Comparison of ENCODE assay signal across 8 cellular contexts in the genomic region with DNA sequence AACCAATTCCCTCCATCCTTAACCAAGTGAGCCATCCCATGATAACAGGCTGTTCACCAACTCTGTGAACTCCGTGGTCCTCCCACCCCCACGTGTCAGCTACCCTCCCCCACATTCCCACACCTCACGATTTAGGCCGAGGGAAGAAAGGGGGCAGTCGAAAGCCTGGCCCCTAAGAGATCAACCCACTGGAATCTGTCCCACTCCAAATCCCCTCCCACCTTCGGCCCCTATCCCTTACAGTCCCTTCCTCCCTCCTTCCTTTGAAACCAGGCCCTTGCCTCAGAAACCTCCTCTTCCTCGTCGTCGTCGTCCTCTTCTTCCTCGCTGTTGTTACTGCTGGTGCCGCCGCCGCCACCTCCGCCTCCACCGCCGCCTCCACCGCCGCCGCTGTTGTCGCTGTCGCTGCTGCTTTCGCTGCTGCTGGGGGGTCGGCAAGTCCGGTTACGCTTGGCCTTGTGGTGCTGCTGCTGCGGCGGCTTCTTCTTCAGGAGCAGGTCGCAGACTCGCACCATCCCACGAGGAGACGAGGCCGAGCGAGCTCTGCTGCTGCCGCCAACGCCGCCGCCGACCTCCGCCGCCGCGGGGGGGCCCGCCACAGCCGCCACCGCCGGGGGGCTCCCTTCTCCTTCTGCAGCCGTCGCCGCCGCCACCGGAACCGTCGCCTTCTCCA. TPM values are rescaled to one million over a fixed set of nuclear protein-coding genes. Genes with fewer than 3 reads are reported as not detected.
DNase-seq lines count a peak whose midpoint lies in the region; ATAC-seq and TF ChIP-seq lines count a peak whose summit lies in the region.

No MANE protein-coding gene starts in this region.

- peaks cover 6% of the 10 kb centered on the region for H3K36me3 Mint-ChIP-seq in T-helper 17 cell (ENCODE audit: low read depth)
- H3K36me3 Mint-ChIP-seq in effector memory CD8-positive, alpha-beta T cell (ENCODE audit: insufficient read depth): peaks cover 40% of the 10 kb centered on the region

- peak overlapping the region; percentile 100 for H3K27ac Mint-ChIP-seq in T-helper 17 cell
- peak overlapping the region; percentile 99 to 100 for H3K27ac Mint-ChIP-seq in effector memory CD8-positive, alpha-beta T cell

- intact Hi-C loops in mucosa of descending colon (cut with DNase I, micrococcal nuclease): loop anchor here in 1 of 2 donors (10.0 kb wide), 1 partner anchor 103 kb away; no protein-coding TSS in a partner anchor

- H3K4me3 ChIP-seq in mucosa of descending colon: peak overlapping the region; percentile 58
- peak overlapping the region; percentile 97 for H3K4me3 ChIP-seq in urinary bladder (ENCODE audit: low read depth, low read length)

- peak overlapping the region; percentile 97 for H3K4me3 Mint-ChIP-seq in T-helper 17 cell
- H3K4me3 Mint-ChIP-seq in effector memory CD8-positive, alpha-beta T cell: peak overlapping the region; percentile 96 to 99

- H3K36me3 ChIP-seq in mucosa of descending colon (ENCODE audit: low read depth): no peaks in the 10 kb centered on the region
- no peaks in the 10 kb centered on the region for H3K36me3 ChIP-seq in urinary bladder (ENCODE audit: insufficient read depth)

- ATAC-seq in GM19438 (IDR thresholded peaks at IDR 0.05; ENCODE audit: low read depth, unreplicated experiment) (peak; percentile 23), HG03439 (IDR thresholded peaks at IDR 0.05; ENCODE audit: unreplicated experiment) (peak; percentile 29), T-helper 17 cell (peak; percentile 51), mucosa of descending colon (peak; percentile 1)
- ATAC-seq in effector memory CD8-positive, alpha-beta T cell (replicated peaks): peak; percentile 36

- H3K4me1 Mint-ChIP-seq in T-helper 17 cell: peaks cover 39% of the 10 kb centered on the region
- H3K4me1 Mint-ChIP-seq in effector memory CD8-positive, alpha-beta T cell (ENCODE audit: low read depth in 2 of 2): peaks cover 41 to 55% of the 10 kb centered on the region in 2 donors

- H3K9me3 ChIP-seq in T-helper 17 cell (ENCODE audit: control insufficient read depth, low read length, poor library complexity, severe bottlenecking): no peaks in the 10 kb centered on the region
- no peaks in the 10 kb centered on the region for H3K9me3 ChIP-seq in mucosa of descending colon

- TF ChIP-seq CTCF in mucosa of descending colon (IDR thresholded peaks at IDR 0.05): no peak

- H3K4me1 ChIP-seq in mucosa of descending colon (ENCODE audit: low read depth): peaks cover 37% of the 10 kb centered on the region
- H3K4me1 ChIP-seq in urinary bladder (ENCODE audit: insufficient read depth): no peaks in the 10 kb centered on the region

- DNase-seq in NCI-H526 (lab: John Stamatoyannopoulos, UW) (peak; percentile 27 to 49), NCI-H526 treated with DMSO at 0.1 percent for 48 hours (lab: John Stamatoyannopoulos, UW) (no peak), T-helper 17 cell (no peak), mucosa of descending colon (peak in 2 of 3 donors; percentile 43 to 57)
- DNase-seq in effector memory CD8-positive, alpha-beta T cell: no peak

- no peaks in the 10 kb centered on the region for H3K27me3 Mint-ChIP-seq in T-helper 17 cell
- no peaks in the 10 kb centered on the region for H3K27me3 Mint-ChIP-seq in effector memory CD8-positive, alpha-beta T cell

- H3K27ac ChIP-seq in urinary bladder (ENCODE audit: low read depth): peak overlapping the region; percentile 100

- WGBS in urinary bladder: under 1% methylated on average over 54 of the region's 54 CpGs

- H3K9me3 Mint-ChIP-seq in effector memory CD8-positive, alpha-beta T cell: no peaks in the 10 kb centered on the region

RNA-seq across cellular contexts. Expression of a gene that starts 0.5 kb away (rescaled TPM):
- total RNA-seq in T-helper 17 cell: 10 to 100 TPM; 46.7 to 49.3 TPM
- total RNA-seq in mucosa of descending colon: 10 to 100 TPM; 62.4 to 75.3 (median 70.4) TPM
- 74.8 TPM for total RNA-seq in urinary bladder
- polyA plus RNA-seq in urinary bladder: 18.3 TPM

Comparison
In these comparisons a context has a peak if more than half of its experiments do, and no peak if none do; other contexts are left out.
1. DNase-seq: peak in NCI-H526 (2 of 2) and mucosa of descending colon (2 of 3); none in NCI-H526 treated with DMSO at 0.1 percent for 48 hours (single experiment), T-helper 17 cell (0 of 3) and effector memory CD8-positive, alpha-beta T cell (0 of 3).
2. ATAC-seq: peak in every context shown above with its lines; median percentile 51 in T-helper 17 cell; 36 in effector memory CD8-positive, alpha-beta T cell; 29 in HG03439; 23 in GM19438; 1 in mucosa of descending colon.